ENCODE assay signal across 8 cellular contexts in the genomic region with DNA sequence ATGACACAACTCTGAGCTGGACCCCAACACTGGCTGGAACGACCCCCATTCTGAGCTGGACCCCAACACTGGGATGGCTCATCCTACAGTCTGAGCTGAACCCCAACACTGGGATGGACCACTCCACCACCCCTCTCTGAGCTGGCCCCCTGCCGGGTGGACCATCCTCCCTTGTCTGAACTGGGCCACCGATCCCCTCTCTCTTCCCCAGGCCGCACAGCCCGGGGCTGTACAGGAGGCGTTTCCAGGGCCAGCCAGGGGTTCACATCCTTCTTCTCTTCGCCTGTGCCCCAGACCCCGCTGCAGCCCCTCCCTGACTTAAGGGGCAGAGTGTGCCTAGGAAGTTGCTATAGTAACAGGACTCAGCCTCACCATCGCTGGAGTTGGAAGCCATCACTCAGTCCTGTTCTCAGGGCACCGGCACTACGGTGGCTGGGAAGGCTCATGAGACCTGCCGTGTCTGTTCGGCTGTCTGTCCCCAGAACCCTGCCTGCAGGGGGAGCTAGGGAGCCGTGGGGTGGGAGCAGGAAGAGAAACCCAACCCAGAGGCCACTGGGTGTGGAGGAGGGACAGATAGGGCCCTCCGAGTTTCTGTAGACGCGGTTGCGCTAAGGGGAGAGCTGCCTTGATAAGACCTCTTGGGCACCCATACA. TPM values are rescaled to one million over a fixed set of nuclear protein-coding genes. Genes with fewer than 3 reads are reported as not detected.
A peak's percentile ranks its signal among the peaks of the same experiment; 100 is the strongest.
DNase-seq lines count a peak whose midpoint lies in the region; ATAC-seq and TF ChIP-seq lines count a peak whose summit lies in the region.

No MANE protein-coding gene starts in this region.

- DNase-seq in Right ventricle myocardium superior (peak; percentile 71), left cardiac atrium (no peak), fibroblast of pulmonary artery (ENCODE audit: low read depth) (no peak), AG08396 (ENCODE audit: low spot score) (no peak)
- DNase-seq in activated CD8-positive, alpha-beta memory T cell treated with anti-CD3 and anti-CD28 coated beads for 48 hours (ENCODE audit: low read depth in 2 of 3, low spot score in 2 of 3), result peak in 2 of 3 experiments; percentile 15 to 33
- peak; percentile 62 to 68 for DNase-seq in stimulated activated CD4-positive, alpha-beta T cell treated with anti-CD3 and anti-CD28 coated beads, Interleukin-2, amount 100 ng/mL, for 24 hours

- H3K4me3 ChIP-seq in fibroblast of pulmonary artery (replicated peaks; ENCODE audit: low read depth, low read length), result no peak overlapping the region

- peak; percentile 28 for TF ChIP-seq CTCF in fibroblast of pulmonary artery (IDR thresholded peaks at IDR 0.05; ENCODE audit: low read length, missing control alignments)

- ATAC-seq in Right ventricle myocardium superior (ENCODE audit: poor library complexity), result no peak
- ATAC-seq in left cardiac atrium, result no peak
- no peak for ATAC-seq in HG03432 (IDR thresholded peaks at IDR 0.05; ENCODE audit: unreplicated experiment)
- no peak for ATAC-seq in HG02840 (IDR thresholded peaks at IDR 0.05; ENCODE audit: low FRiP score, unreplicated experiment)

- intact Hi-C loops in Right ventricle myocardium superior (cut with DNase I) (no loop called here), left cardiac atrium (cut with DNase I) (no loop called here)

RNA-seq across cellular contexts. Expression of a gene that starts 3.7 kb away (rescaled TPM):
- total RNA-seq in Right ventricle myocardium superior (460 TPM), left cardiac atrium (100 to 1,000 TPM; 348 to 418 TPM)

RNA-seq across cellular contexts. Expression of a gene that starts 22.5 kb away (rescaled TPM):
- 1.00 TPM for total RNA-seq in Right ventricle myocardium superior
- 1 to 10 TPM in 1 of 2 donors, under 1 TPM in 1; 0.92 to 3.0 TPM for total RNA-seq in left cardiac atrium

RNA-seq across cellular contexts. Expression of a gene that starts 23.3 kb away (rescaled TPM):
- total RNA-seq in Right ventricle myocardium superior, result 51.1 TPM
- total RNA-seq in left cardiac atrium, result 10 to 100 TPM; 33.4 to 39.1 TPM

RNA-seq across cellular contexts. Expression of a gene that starts 28.3 kb away (rescaled TPM):
- total RNA-seq in Right ventricle myocardium superior (not detected), left cardiac atrium (not detected)

RNA-seq across cellular contexts. Expression of a gene that starts 41.3 kb away (rescaled TPM):
- total RNA-seq in Right ventricle myocardium superior (7.9 TPM), left cardiac atrium (1 to 10 TPM; 4.6 to 5.7 TPM)

Comparison
In these comparisons a context has a peak if more than half of its experiments do, and no peak if none do; other contexts are left out.
1. DNase-seq: peak in Right ventricle myocardium superior (single experiment), activated CD8-positive, alpha-beta memory T cell treated with anti-CD3 and anti-CD28 coated beads for 48 hours (2 of 3) and stimulated activated CD4-positive, alpha-beta T cell treated with anti-CD3 and anti-CD28 coated beads, Interleukin-2, amount 100 ng/mL, for 24 hours (2 of 2); none in left cardiac atrium (single experiment), fibroblast of pulmonary artery (single experiment) and AG08396 (single experiment).